ENCODE assay signal across 14 cellular contexts in genomic region chr9:133340256-133340655, GRCh38. TPM values are rescaled to one million over a fixed set of nuclear protein-coding genes. Genes with fewer than 3 reads are reported as not detected.
A peak's percentile ranks its signal among the peaks of the same experiment; 100 is the strongest.
DNase-seq lines count a peak whose midpoint lies in the region; ATAC-seq and TF ChIP-seq lines count a peak whose summit lies in the region.
"Had no signal": no experiment of that assay in that cellular context is flagged by ENCODE, and none has a peak within 500 bp of the region (broad histone marks: within the 10 kb centered on the region; RNA-seq: fewer than 3 reads in every experiment).

No MANE protein-coding gene starts in this region.

- no peak overlapping the region for H3K14ac ChIP-seq in H9 (ENCODE audit: insufficient read depth, low read length)

- H3K4me2 ChIP-seq in OCI-LY7 (ENCODE audit: low read length) (peak overlapping the region; percentile 52; the same call in 1 of the 2 replicates), H9 (ENCODE audit: insufficient read depth, insufficient read length, low read length) (no peak overlapping the region)

- H2AFZ ChIP-seq in OCI-LY7 (ENCODE audit: low read length) (no peak overlapping the region), H9 (ENCODE audit: low read length) (no peak overlapping the region)

- H3T11ph ChIP-seq in H9 (ENCODE audit: low read length) = no peak overlapping the region

- H4K91ac ChIP-seq in H9 (ENCODE audit: insufficient read length, low read depth, low read length) = no peak overlapping the region

- H3K4me3 Mint-ChIP-seq in activated T-cell treated with anti-CD3 and anti-CD28 coated beads, Interleukin-2, amount 50 U/mL, for 72 hours = no peak overlapping the region
- no peak overlapping the region for H3K4me3 Mint-ChIP-seq in stimulated activated effector memory CD8-positive, alpha-beta T cell treated with anti-CD3 and anti-CD28 coated beads, Interleukin-12 subunit alpha, Interleukin-12 subunit beta, amount 100 ng/mL, for 72 hours
- H3K4me3 Mint-ChIP-seq in H9 = no peak overlapping the region

- no peak for DNase-seq in activated T-cell treated with anti-CD3 and anti-CD28 coated beads, Interleukin-2, amount 50 U/mL, for 72 hours
- DNase-seq in activated T-cell treated with anti-CD3 and anti-CD28 coated beads for 4 hours = no peak
- peak; percentile 53 for DNase-seq in OCI-LY7 (ENCODE audit: low spot score)
- peak in 1 of 7 donors; percentile 20 for DNase-seq in adrenal gland
- no peak for DNase-seq in stimulated activated effector memory CD8-positive, alpha-beta T cell treated with anti-CD3 and anti-CD28 coated beads, Interleukin-12 subunit alpha, Interleukin-12 subunit beta, amount 100 ng/mL, for 72 hours (ENCODE audit: low spot score in 2 of 2)
- no peak for DNase-seq in H9
- DNase-seq in effector CD8-positive, alpha-beta T cell (lab: John Stamatoyannopoulos, UW) = no peak
- DNase-seq in retina = no peak
- DNase-seq: activated CD4-positive, CD25-positive, alpha-beta regulatory T cell; DMS79 treated with DMSO at 0.1 percent for 48 hours; mesenchymal stem cell; NCI-H69 had no signal

- H2BK5ac ChIP-seq in H9 (ENCODE audit: insufficient read length, low read length) = no peak overlapping the region

- ATAC-seq in activated T-cell treated with anti-CD3 and anti-CD28 coated beads, Interleukin-2, amount 50 U/mL, for 72 hours (replicated peaks in 1 of 2) = no peak
- no peak for ATAC-seq in stimulated activated effector memory CD8-positive, alpha-beta T cell treated with anti-CD3 and anti-CD28 coated beads, Interleukin-12 subunit alpha, Interleukin-12 subunit beta, amount 100 ng/mL, for 72 hours
- ATAC-seq: pancreas had no signal

- H4K20me1 ChIP-seq in OCI-LY7 (ENCODE audit: insufficient read depth, low read length) (peaks cover under 1% of the 10 kb centered on the region; the same call in 1 of the 2 replicates), H9 (ENCODE audit: control insufficient read depth, insufficient read depth, insufficient read length) (no peaks in the 10 kb centered on the region)

- no peak overlapping the region for H2BK12ac ChIP-seq in H9 (ENCODE audit: insufficient read length, low read depth, low read length)

- no peaks in the 10 kb centered on the region for H3K9me2 ChIP-seq in OCI-LY7 (ENCODE audit: insufficient read depth, low read length)

- H3K9me3 ChIP-seq in OCI-LY7 (ENCODE audit: low read length) (no peaks in the 10 kb centered on the region), adrenal gland (replicated peaks in 1 of 3) (no peaks in the 10 kb centered on the region), H9 (ENCODE audit: control insufficient read depth, low read depth, low read length) (no peaks in the 10 kb centered on the region)
- H3K9me3 ChIP-seq: pancreas had no signal

- peaks cover 83% of the 10 kb centered on the region for H3K36me3 ChIP-seq in OCI-LY7 (ENCODE audit: insufficient read depth, low read length)
- peaks cover 0 to 51% of the 10 kb centered on the region in 2 donors for H3K36me3 ChIP-seq in adrenal gland (replicated peaks in 1 of 2)

- no peak overlapping the region for H2BK15ac ChIP-seq in H9 (ENCODE audit: low read depth, low read length)

- no peaks in the 10 kb centered on the region for H3K9me3 Mint-ChIP-seq in activated T-cell treated with anti-CD3 and anti-CD28 coated beads, Interleukin-2, amount 50 U/mL, for 72 hours
- no peaks in the 10 kb centered on the region for H3K9me3 Mint-ChIP-seq in stimulated activated effector memory CD8-positive, alpha-beta T cell treated with anti-CD3 and anti-CD28 coated beads, Interleukin-12 subunit alpha, Interleukin-12 subunit beta, amount 100 ng/mL, for 72 hours
- peaks cover 0 to 3% of the 10 kb centered on the region in 2 experiments; a peak in 1 of 5 replicates for H3K9me3 Mint-ChIP-seq in H9

- H3K4me3 ChIP-seq in OCI-LY7 (ENCODE audit: low read depth, low read length, poor library complexity, severe bottlenecking) (no peak overlapping the region), adrenal gland (no peak overlapping the region)
- H3K4me3 ChIP-seq: pancreas had no signal

- peaks cover 3% of the 10 kb centered on the region for H3K23me2 ChIP-seq in H9 (ENCODE audit: insufficient read length, low read depth, low read length, poor library complexity, severe bottlenecking)

- H3K4me1 Mint-ChIP-seq in activated T-cell treated with anti-CD3 and anti-CD28 coated beads, Interleukin-2, amount 50 U/mL, for 72 hours (ENCODE audit: low read depth) = peaks cover 39% of the 10 kb centered on the region
- H3K4me1 Mint-ChIP-seq in stimulated activated effector memory CD8-positive, alpha-beta T cell treated with anti-CD3 and anti-CD28 coated beads, Interleukin-12 subunit alpha, Interleukin-12 subunit beta, amount 100 ng/mL, for 72 hours = peaks cover 43% of the 10 kb centered on the region
- peaks cover 3 to 9% of the 10 kb centered on the region in 2 experiments; a peak in 3 of 4 replicates for H3K4me1 Mint-ChIP-seq in H9

- H4K5ac ChIP-seq in H9 (ENCODE audit: insufficient read length, low read depth, low read length) = no peak overlapping the region

- no peak overlapping the region for H4K8ac ChIP-seq in H9 (replicated peaks; ENCODE audit: insufficient read length, low read depth, low read length)

- POLR2A ChIA-PET in OCI-LY7 (lab: Charles Lee) = interaction anchor here (0.9 to 1.0 kb wide), 2 partner anchors 15 to 119 kb away, joined by 3 to 4 read pairs; partner anchors contain the start of gene CACFD1

- no TSS peak for BruUV-seq in OCI-LY7 (replicated peaks; lab: Mats Ljungman, UMichigan)

- H3K23ac ChIP-seq in H9 (ENCODE audit: insufficient read length, low read depth, low read length) = no peak overlapping the region

- 61 to 76% (median 70%) methylated on average over 2 to 3 of the region's 3 CpGs for WGBS in adrenal gland, 4 donors
- no CpG with 5 or more reads among the region's 3 CpGs for WGBS in H9 (ENCODE audit: extremely low coverage, insufficient read length, low lambda C conversion rate)

- H3K79me2 ChIP-seq in OCI-LY7 (ENCODE audit: insufficient read depth, low read depth, low read length) (peaks cover 7% of the 10 kb centered on the region), H9 (ENCODE audit: insufficient read depth, low read length) (peaks cover 2% of the 10 kb centered on the region; the same call in 1 of the 2 replicates)

- no peak overlapping the region for H2BK120ac ChIP-seq in H9 (ENCODE audit: low read depth, low read length, poor library complexity, severe bottlenecking)

- CTCF ChIA-PET in OCI-LY7 (lab: Charles Lee; ENCODE audit: unreplicated experiment) = no interaction called here

- H3K56ac ChIP-seq in H9 (ENCODE audit: insufficient read length, low read depth, low read length) = no peak overlapping the region

- no peak overlapping the region for H3K18ac ChIP-seq in H9 (ENCODE audit: insufficient read length, low read depth, low read length)

- H3K4ac ChIP-seq in H9 (ENCODE audit: low read depth, low read length) = no peak overlapping the region

- H2BK20ac ChIP-seq in H9 (ENCODE audit: low read depth, low read length, poor library complexity, severe bottlenecking) = no peak overlapping the region

- H2AK5ac ChIP-seq in H9 (ENCODE audit: insufficient read length, low read length) = no peak overlapping the region

- peaks cover 10 to 22% of the 10 kb centered on the region in 2 donors for H3K36me3 Mint-ChIP-seq in activated T-cell treated with anti-CD3 and anti-CD28 coated beads, Interleukin-2, amount 50 U/mL, for 72 hours (ENCODE audit: insufficient read depth in 2 of 2)
- H3K36me3 Mint-ChIP-seq in stimulated activated effector memory CD8-positive, alpha-beta T cell treated with anti-CD3 and anti-CD28 coated beads, Interleukin-12 subunit alpha, Interleukin-12 subunit beta, amount 100 ng/mL, for 72 hours = peaks cover 84% of the 10 kb centered on the region
- peaks cover 45 to 82% (median 68%) of the 10 kb centered on the region in 3 experiments for H3K36me3 Mint-ChIP-seq in H9 (ENCODE audit: insufficient read depth in 1 of 3, low read depth in 3 of 3)

- H3K9ac ChIP-seq in H9 (ENCODE audit: extremely low read depth, insufficient read length, low read length) = no peak overlapping the region

- TF ChIP-seq POLR2A in adrenal gland (IDR thresholded peaks at IDR 0.05) = no peak

- peak overlapping the region; percentile 41 for H3K27ac ChIP-seq in OCI-LY7 (ENCODE audit: low read depth, low read length, poor library complexity, severe bottlenecking)
- H3K27ac ChIP-seq in adrenal gland = peak overlapping the region; percentile 12 to 89 (median 61)
- no peak overlapping the region for H3K27ac ChIP-seq in H9 (ENCODE audit: insufficient read length, low read depth, low read length)
- H3K27ac ChIP-seq: epithelial cell of prostate, pancreas had no signal

- no peaks in the 10 kb centered on the region for H3K27me3 ChIP-seq in adrenal gland
- H3K27me3 ChIP-seq in H9 (ENCODE audit: insufficient read depth, low read length) = no peaks in the 10 kb centered on the region
- H3K27me3 ChIP-seq: pancreas had no signal

- H3K4me1 ChIP-seq in OCI-LY7 (ENCODE audit: insufficient read depth, low read length, poor library complexity, severe bottlenecking) (peaks cover 27% of the 10 kb centered on the region), adrenal gland (replicated peaks in 1 of 2) (peaks cover 16 to 28% of the 10 kb centered on the region in 2 donors), H9 (ENCODE audit: insufficient read depth, low read length) (no peaks in the 10 kb centered on the region)
- H3K4me1 ChIP-seq: pancreas had no signal

- intact Hi-C loops in OCI-LY7 (cut with micrococcal nuclease; ENCODE audit: unreplicated experiment) = no loop called here
- intact Hi-C loops in adrenal gland (cut with DNase I) = no loop called here

- peak overlapping the region; percentile 65 for H3K27ac Mint-ChIP-seq in activated T-cell treated with anti-CD3 and anti-CD28 coated beads, Interleukin-2, amount 50 U/mL, for 72 hours
- H3K27ac Mint-ChIP-seq in stimulated activated effector memory CD8-positive, alpha-beta T cell treated with anti-CD3 and anti-CD28 coated beads, Interleukin-12 subunit alpha, Interleukin-12 subunit beta, amount 100 ng/mL, for 72 hours = peak overlapping the region; percentile 79
- H3K27ac Mint-ChIP-seq in H9 = no peak overlapping the region

- TF ChIP-seq CTCF in OCI-LY7 (conservative IDR thresholded peaks at IDR 0.05; ENCODE audit: low read length) (no peak), adrenal gland (IDR thresholded peaks at IDR 0.05) (no peak), H9 (conservative IDR thresholded peaks at IDR 0.05) (no peak)

- no peaks in the 10 kb centered on the region for H3K79me1 ChIP-seq in H9 (ENCODE audit: insufficient read depth, low read depth, low read length, poor library complexity, severe bottlenecking)

- H3K27me3 Mint-ChIP-seq in activated T-cell treated with anti-CD3 and anti-CD28 coated beads, Interleukin-2, amount 50 U/mL, for 72 hours (ENCODE audit: low read depth) = no peaks in the 10 kb centered on the region
- no peaks in the 10 kb centered on the region; the same call in 1 of the 2 replicates for H3K27me3 Mint-ChIP-seq in H9 (ENCODE audit: low read depth)

RNA-seq across cellular contexts. Expression of gene SURF6, which starts 4.3 kb away (rescaled TPM):
- 10 to 100 TPM; 13.7 to 14.0 TPM for total RNA-seq in activated T-cell treated with anti-CD3 and anti-CD28 coated beads, Interleukin-2, amount 50 U/mL, for 72 hours
- 19.2 and 33.9 TPM in 2 replicates for total RNA-seq in OCI-LY7 (2014; rRNA removed; shearing (Covaris generic))
- 21.0 and 27.8 TPM in 2 replicates for total RNA-seq in OCI-LY7 (2022)
- total RNA-seq in adrenal gland = 10 to 100 TPM in 7 of 8 donors, 1 to 10 TPM in 1; 6.2 to 30.2 (median 22.0) TPM
- 10 to 100 TPM; 18.7 to 36.4 (median 23.4) TPM for polyA plus RNA-seq in adrenal gland
- 55.1 and 56.3 TPM in 2 replicates for total RNA-seq in H9 (2021)

RNA-seq across cellular contexts. Expression of gene MED22, which starts 7.7 kb away (rescaled TPM):
- total RNA-seq in activated T-cell treated with anti-CD3 and anti-CD28 coated beads, Interleukin-2, amount 50 U/mL, for 72 hours = 10 to 100 TPM; 27.4 to 31.5 TPM
- 39.6 and 62.1 TPM in 2 replicates for total RNA-seq in OCI-LY7 (2014; rRNA removed; shearing (Covaris generic))
- total RNA-seq in OCI-LY7 (2022) (48.7 and 52.0 TPM in 2 replicates), adrenal gland (10 to 100 TPM; 13.2 to 38.0 (median 34.5) TPM), H9 (2021) (60.1 and 63.7 TPM in 2 replicates)
- 10 to 100 TPM; 11.4 to 21.3 (median 17.8) TPM for polyA plus RNA-seq in adrenal gland

RNA-seq across cellular contexts. Expression of gene RPL7A, which starts 7.8 kb away (rescaled TPM):
- total RNA-seq in activated T-cell treated with anti-CD3 and anti-CD28 coated beads, Interleukin-2, amount 50 U/mL, for 72 hours = 1,000 to 10,000 TPM; 2,529 to 2,856 TPM
- 2,961 and 2,981 TPM in 2 replicates for total RNA-seq in OCI-LY7 (2014; rRNA removed; shearing (Covaris generic))
- total RNA-seq in OCI-LY7 (2022) = 2,867 and 2,915 TPM in 2 replicates
- 1,000 to 10,000 TPM; 1,947 to 3,128 (median 2,296) TPM for total RNA-seq in adrenal gland
- 1,000 to 10,000 TPM; 1,875 to 3,598 (median 2,830) TPM for polyA plus RNA-seq in adrenal gland
- 2,874 and 2,895 TPM in 2 replicates for total RNA-seq in H9 (2021)

RNA-seq across cellular contexts. Expression of gene SURF1, which starts 16.0 kb away (rescaled TPM):
- 10 to 100 TPM; 32.7 to 33.4 TPM for total RNA-seq in activated T-cell treated with anti-CD3 and anti-CD28 coated beads, Interleukin-2, amount 50 U/mL, for 72 hours
- 22.9 and 34.6 TPM in 2 replicates for total RNA-seq in OCI-LY7 (2014; rRNA removed; shearing (Covaris generic))
- 34.2 and 38.9 TPM in 2 replicates for total RNA-seq in OCI-LY7 (2022)
- total RNA-seq in adrenal gland = 100 to 1,000 TPM in 1 of 8 donors, 10 to 100 TPM in 7; 53.0 to 111 (median 72.8) TPM
- polyA plus RNA-seq in adrenal gland = 10 to 100 TPM; 55.7 to 96.3 (median 79.9) TPM
- 43.3 and 46.8 TPM in 2 replicates for total RNA-seq in H9 (2021)

RNA-seq across cellular contexts. Expression of gene SURF2, which starts 16.1 kb away (rescaled TPM):
- 10 to 100 TPM; 14.7 to 19.9 TPM for total RNA-seq in activated T-cell treated with anti-CD3 and anti-CD28 coated beads, Interleukin-2, amount 50 U/mL, for 72 hours
- total RNA-seq in OCI-LY7 (2014; rRNA removed; shearing (Covaris generic)) = 19.0 and 32.5 TPM in 2 replicates
- 13.2 and 19.7 TPM in 2 replicates for total RNA-seq in OCI-LY7 (2022)
- 10 to 100 TPM; 13.4 to 29.2 (median 20.5) TPM for total RNA-seq in adrenal gland
- 10 to 100 TPM; 19.9 to 53.0 (median 41.4) TPM for polyA plus RNA-seq in adrenal gland
- total RNA-seq in H9 (2021) = 44.4 and 46.1 TPM in 2 replicates

Comparison
In these comparisons a context has a peak if more than half of its experiments do, and no peak if none do; other contexts are left out.
1. H3K27ac Mint-ChIP-seq: peak in activated T-cell treated with anti-CD3 and anti-CD28 coated beads, Interleukin-2, amount 50 U/mL, for 72 hours (single experiment) and stimulated activated effector memory CD8-positive, alpha-beta T cell treated with anti-CD3 and anti-CD28 coated beads, Interleukin-12 subunit alpha, Interleukin-12 subunit beta, amount 100 ng/mL, for 72 hours (single experiment); none in H9 (0 of 3).